ENCODE assay signal across 20 cellular contexts in the genomic region with DNA sequence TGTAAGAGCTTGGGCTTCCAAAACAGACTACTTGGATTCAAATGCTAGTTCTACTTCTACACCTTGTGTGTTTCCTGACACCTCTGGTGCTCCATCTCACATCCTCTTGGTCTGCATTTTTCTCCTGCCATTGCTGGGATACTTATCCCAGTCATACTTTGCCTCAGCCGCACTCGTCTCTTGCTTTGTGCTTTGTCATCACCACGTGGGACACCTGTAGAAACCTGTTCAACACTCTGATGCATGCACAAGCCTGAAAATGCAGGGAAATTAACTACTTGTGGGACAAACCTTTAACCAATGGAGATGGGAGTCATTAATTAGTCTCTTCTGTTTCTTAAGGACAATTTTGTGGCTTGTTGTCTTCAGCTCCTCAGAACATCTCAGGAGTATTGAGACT.
"Had no signal": no experiment of that assay in that cellular context is flagged by ENCODE, and none has a peak within 500 bp of the region (broad histone marks: within the 10 kb centered on the region; RNA-seq: fewer than 3 reads in every experiment).

No MANE protein-coding gene starts in this region.

- H3K4me3 Mint-ChIP-seq: dendritic cell treated with granulocyte-macrophage colony-stimulating factor and Interleukin-4, amounts not matched to agents 40 ng/mL and 50 ng/mL, for 4 days; immature natural killer cell; naive B cell; stimulated activated naive B cell treated with anti-CD40 and anti-IgM and Interleukin-4, amounts not matched to agents 10 μg/mL and 1 μg/mL and 100 μg/mL, for 72 hours; stimulated activated naive CD8-positive, alpha-beta T cell treated with anti-CD3 and anti-CD28 coated beads, Interleukin-15, amount 100 ng/mL, for 72 hours had no signal

- ATAC-seq: gastroesophageal sphincter; left cardiac atrium; lower lobe of right lung; psoas muscle; sciatic nerve; stimulated activated naive B cell treated with anti-CD40 and anti-IgM and Interleukin-4, amounts not matched to agents 10 μg/mL and 1 μg/mL and 100 μg/mL, for 72 hours; stimulated activated naive CD8-positive, alpha-beta T cell treated with anti-CD3 and anti-CD28 coated beads, Interleukin-15, amount 100 ng/mL, for 72 hours had no signal

- DNase-seq: glutamatergic neuron; immature natural killer cell; kidney; left cardiac atrium; left ventricle myocardium inferior; lower lobe of right lung; mesendoderm; naive B cell; psoas muscle; stimulated activated CD4-positive, alpha-beta T cell treated with anti-CD3 and anti-CD28 coated beads, Interleukin-2, amount 100 ng/mL, for 24 hours; stimulated activated CD4-positive, alpha-beta T cell treated with anti-CD3 and anti-CD28 coated beads, Interleukin-4, amount 100 ng/mL, for 4 hours; stimulated activated naive B cell treated with anti-CD40 and anti-IgM and Interleukin-4, amounts not matched to agents 10 μg/mL and 1 μg/mL and 100 μg/mL, for 72 hours; stimulated activated naive CD8-positive, alpha-beta T cell treated with anti-CD3 and anti-CD28 coated beads, Interleukin-15, amount 100 ng/mL, for 72 hours; testis; transverse colon had no signal

- H3K27ac ChIP-seq: left ventricle myocardium inferior, lower lobe of right lung, neutrophil, psoas muscle, skin epidermis, testis, transverse colon had no signal

- H3K36me3 Mint-ChIP-seq: immature natural killer cell; naive B cell; stimulated activated naive B cell treated with anti-CD40 and anti-IgM and Interleukin-4, amounts not matched to agents 10 μg/mL and 1 μg/mL and 100 μg/mL, for 72 hours had no signal

- H3K4me1 ChIP-seq: left ventricle myocardium inferior, lower lobe of right lung, psoas muscle had no signal

- FAIRE-seq: kidney had no signal

- H3K27me3 Mint-ChIP-seq: dendritic cell treated with granulocyte-macrophage colony-stimulating factor and Interleukin-4, amounts not matched to agents 40 ng/mL and 50 ng/mL, for 4 days; naive B cell; stimulated activated naive B cell treated with anti-CD40 and anti-IgM and Interleukin-4, amounts not matched to agents 10 μg/mL and 1 μg/mL and 100 μg/mL, for 72 hours; stimulated activated naive CD8-positive, alpha-beta T cell treated with anti-CD3 and anti-CD28 coated beads, Interleukin-15, amount 100 ng/mL, for 72 hours had no signal

- H3K4me1 Mint-ChIP-seq: immature natural killer cell; naive B cell; stimulated activated naive B cell treated with anti-CD40 and anti-IgM and Interleukin-4, amounts not matched to agents 10 μg/mL and 1 μg/mL and 100 μg/mL, for 72 hours; stimulated activated naive CD8-positive, alpha-beta T cell treated with anti-CD3 and anti-CD28 coated beads, Interleukin-15, amount 100 ng/mL, for 72 hours had no signal

- H3K9me3 Mint-ChIP-seq: naive B cell; stimulated activated naive CD8-positive, alpha-beta T cell treated with anti-CD3 and anti-CD28 coated beads, Interleukin-15, amount 100 ng/mL, for 72 hours had no signal

- H3K4me3 ChIP-seq: gastroesophageal sphincter, left ventricle myocardium inferior, lower lobe of right lung, psoas muscle, skin epidermis, testis, transverse colon had no signal

- H3K27me3 ChIP-seq: gastroesophageal sphincter, neutrophil, testis, transverse colon had no signal

- H3K36me3 ChIP-seq: gastroesophageal sphincter, left ventricle myocardium inferior, lower lobe of right lung, neutrophil, transverse colon had no signal

- H3K9me3 ChIP-seq: gastroesophageal sphincter, left ventricle myocardium inferior, lower lobe of right lung, neutrophil, psoas muscle, testis, transverse colon had no signal

- H3K27ac Mint-ChIP-seq: dendritic cell treated with granulocyte-macrophage colony-stimulating factor and Interleukin-4, amounts not matched to agents 40 ng/mL and 50 ng/mL, for 4 days; immature natural killer cell; naive B cell; stimulated activated naive B cell treated with anti-CD40 and anti-IgM and Interleukin-4, amounts not matched to agents 10 μg/mL and 1 μg/mL and 100 μg/mL, for 72 hours; stimulated activated naive CD8-positive, alpha-beta T cell treated with anti-CD3 and anti-CD28 coated beads, Interleukin-15, amount 100 ng/mL, for 72 hours had no signal
